ENCODE assay signal across 1 cellular context in genomic region chr14:35085441-35085840, GRCh38.
TF ChIP-seq lines count a peak whose summit lies in the region.

No MANE protein-coding gene starts in this region.

TF ChIP-seq in K562, 482 proteins besides CTCF, POLR2A, EP300 and RAD21:
- TF ChIP-seq CREB3L1 (IDR thresholded peaks at IDR 0.05; ENCODE audit: borderline replicate concordance, low read depth): no peak
- TF ChIP-seq ESRRA (IDR thresholded peaks at IDR 0.05; ENCODE audit: borderline replicate concordance, low read depth): no peak
- TF ChIP-seq RERE (CRISPR knock-in tag; IDR thresholded peaks at IDR 0.05; ENCODE audit: borderline replicate concordance): no peak
- TF ChIP-seq MED1 (CRISPR knock-in tag; IDR thresholded peaks at IDR 0.05; ENCODE audit: borderline replicate concordance): no peak
- TF ChIP-seq CBX5 (IDR thresholded peaks at IDR 0.05; ENCODE audit: borderline replicate concordance, low read depth): no peak
- TF ChIP-seq RBM14 (IDR thresholded peaks at IDR 0.05; ENCODE audit: borderline replicate concordance, insufficient read depth, low read depth, low read length): no peak
- no peak for TF ChIP-seq PHB (CRISPR knock-in tag; IDR thresholded peaks at IDR 0.05)
- no peak for TF ChIP-seq ZKSCAN1 (IDR thresholded peaks at IDR 0.05; ENCODE audit: low read depth, low read length)
- no peak for TF ChIP-seq REST (CRISPR knock-in tag; IDR thresholded peaks at IDR 0.05; ENCODE audit: low read depth)
- no peak for TF ChIP-seq ZC3H4 (CRISPR knock-in tag; IDR thresholded peaks at IDR 0.05; ENCODE audit: borderline replicate concordance)
- no peak for TF ChIP-seq ZBTB17 (CRISPR knock-in tag; IDR thresholded peaks at IDR 0.05)
- no peak for TF ChIP-seq U2AF1 (optimal IDR thresholded peaks at IDR 0.05; ENCODE audit: low read depth, low read length)
- no peak for TF ChIP-seq ETV1 (tag; conservative IDR thresholded peaks at IDR 0.05; ENCODE audit: low read depth)
- no peak for TF ChIP-seq TAL1 (IDR thresholded peaks at IDR 0.05)
- TF ChIP-seq HNRNPH1 (optimal IDR thresholded peaks at IDR 0.05; ENCODE audit: low read depth, low read length): no peak
